29 cellular contexts compared by ENCODE assay signal in genomic region chr16:74558873-74559272, GRCh38. TPM values are rescaled to one million over a fixed set of nuclear protein-coding genes. Genes with fewer than 3 reads are reported as not detected.
DNase-seq lines count a peak whose midpoint lies in the region; ATAC-seq and TF ChIP-seq lines count a peak whose summit lies in the region.
"Had no signal": no experiment of that assay in that cellular context is flagged by ENCODE, and none has a peak within 500 bp of the region (broad histone marks: within the 10 kb centered on the region; RNA-seq: fewer than 3 reads in every experiment).

No MANE protein-coding gene starts in this region.

- no peak for TF ChIP-seq EP300 in sigmoid colon (IDR thresholded peaks at IDR 0.05)

- TF ChIP-seq POLR2A in sigmoid colon (IDR thresholded peaks at IDR 0.05): no peak

- H3K27me3 ChIP-seq in sigmoid colon: no peaks in the 10 kb centered on the region
- H3K27me3 ChIP-seq: BLaER1 treated with 17β-estradiol and CSF1 and Interleukin-3, amounts not matched to agents 10 nM and 100 nM; gastroesophageal sphincter; MG63 had no signal

- no peaks in the 10 kb centered on the region for H3K9me3 Mint-ChIP-seq in activated naive CD4-positive, alpha-beta T cell treated with anti-CD3 and anti-CD28 coated beads, Interleukin-2, amount 50 U/mL, for 24 hours
- no peaks in the 10 kb centered on the region for H3K9me3 Mint-ChIP-seq in T-cell
- H3K9me3 Mint-ChIP-seq in stimulated activated effector memory CD8-positive, alpha-beta T cell treated with anti-CD3 and anti-CD28 coated beads, Interleukin-12 subunit alpha, Interleukin-12 subunit beta, amount 100 ng/mL, for 72 hours: no peaks in the 10 kb centered on the region
- H3K9me3 Mint-ChIP-seq: memory B cell had no signal

- WGBS in sigmoid colon, 2 donors: 64 to 73% methylated on average over 4 of the region's 4 CpGs

- TF ChIP-seq CTCF in epithelial cell of esophagus (IDR thresholded peaks at IDR 0.05; ENCODE audit: insufficient read depth, low read depth, low read length, missing control alignments) (no peak), sigmoid colon (IDR thresholded peaks at IDR 0.05) (no peak)

- H3K36me3 Mint-ChIP-seq in activated naive CD4-positive, alpha-beta T cell treated with anti-CD3 and anti-CD28 coated beads, Interleukin-2, amount 50 U/mL, for 24 hours: peaks cover 4% of the 10 kb centered on the region
- H3K36me3 Mint-ChIP-seq in T-cell: no peaks in the 10 kb centered on the region
- H3K36me3 Mint-ChIP-seq in stimulated activated effector memory CD8-positive, alpha-beta T cell treated with anti-CD3 and anti-CD28 coated beads, Interleukin-12 subunit alpha, Interleukin-12 subunit beta, amount 100 ng/mL, for 72 hours: peaks cover 7% of the 10 kb centered on the region

- CTCF ChIA-PET in T-cell (lab: Charles Lee): no interaction called here

- no peak for DNase-seq in activated naive CD4-positive, alpha-beta T cell treated with Interleukin-2 at 50 U/mL for 16 hours
- DNase-seq in T-cell: no peak
- peak; percentile 30 for DNase-seq in epithelial cell of esophagus (ENCODE audit: low read depth)
- DNase-seq in stimulated activated effector memory CD8-positive, alpha-beta T cell treated with anti-CD3 and anti-CD28 coated beads, Interleukin-12 subunit alpha, Interleukin-12 subunit beta, amount 100 ng/mL, for 72 hours (ENCODE audit: low spot score in 2 of 2): no peak
- DNase-seq in sigmoid colon: no peak
- no peak for DNase-seq in activated gamma-delta T cell treated with Interleukin-2 at 50 U/mL for 16 hours
- DNase-seq: activated CD8-positive, alpha-beta memory T cell treated with anti-CD3 and anti-CD28 coated beads, Interleukin-2, amount 50 U/mL, for 48 hours; activated gamma-delta T cell; amygdala; hippocampal formation; MG63; NCI-H1417; NCI-H2107; NCI-H446 treated with DMSO at 0.1 percent for 48 hours; NCI-H82; nucleus accumbens; RPMI8226; SK-N-SH; stimulated activated CD4-positive, alpha-beta T cell treated with anti-CD3 and anti-CD28 coated beads, Interleukin-4, amount 100 ng/mL, for 4 hours; stimulated activated naive CD4-positive, alpha-beta T cell; T-helper 9 cell; WERI-Rb-1 had no signal

- no peaks in the 10 kb centered on the region for H3K36me3 ChIP-seq in sigmoid colon
- H3K36me3 ChIP-seq: gastroesophageal sphincter, MG63, prostate gland, WERI-Rb-1 had no signal

- peaks cover 0 to 18% (median 7%) of the 10 kb centered on the region in 4 donors for H3K4me1 ChIP-seq in sigmoid colon
- H3K4me1 ChIP-seq: prostate gland had no signal

- H3K4me3 ChIP-seq in epithelial cell of esophagus (ENCODE audit: low read length) (no peak overlapping the region), sigmoid colon (no peak overlapping the region)
- H3K4me3 ChIP-seq: BLaER1 treated with 17β-estradiol and CSF1 and Interleukin-3, amounts not matched to agents 10 nM and 100 nM; gastroesophageal sphincter; K562; MG63; prostate gland had no signal

- H3K27ac Mint-ChIP-seq in activated naive CD4-positive, alpha-beta T cell treated with anti-CD3 and anti-CD28 coated beads, Interleukin-2, amount 50 U/mL, for 24 hours: peak overlapping the region; percentile 41
- peak overlapping the region; percentile 73 to 77 for H3K27ac Mint-ChIP-seq in T-cell
- peak overlapping the region; percentile 29 for H3K27ac Mint-ChIP-seq in stimulated activated effector memory CD8-positive, alpha-beta T cell treated with anti-CD3 and anti-CD28 coated beads, Interleukin-12 subunit alpha, Interleukin-12 subunit beta, amount 100 ng/mL, for 72 hours
- H3K27ac Mint-ChIP-seq: memory B cell had no signal

- ATAC-seq in T-cell (replicated peaks in 1 of 4) (no peak), HG03095 (IDR thresholded peaks at IDR 0.05; ENCODE audit: unreplicated experiment) (no peak)
- ATAC-seq in stimulated activated effector memory CD8-positive, alpha-beta T cell treated with anti-CD3 and anti-CD28 coated beads, Interleukin-12 subunit alpha, Interleukin-12 subunit beta, amount 100 ng/mL, for 72 hours: no peak
- ATAC-seq: gastroesophageal sphincter, K562 had no signal

- POLR2A ChIA-PET in T-cell (lab: Charles Lee): interaction anchor here in 1 of 2 donors (0.6 kb wide), 1 partner anchor 601 kb away, joined by 6 read pairs; no protein-coding TSS in a partner anchor

- H3K9me3 ChIP-seq in sigmoid colon: no peaks in the 10 kb centered on the region
- H3K9me3 ChIP-seq: gastroesophageal sphincter, MG63, prostate gland, SK-N-SH had no signal

- intact Hi-C loops in sigmoid colon (cut with DNase I): no loop called here

- no peak overlapping the region for H3K27ac ChIP-seq in sigmoid colon
- H3K27ac ChIP-seq: gastroesophageal sphincter, prostate gland, WERI-Rb-1 had no signal

- H3K4me1 Mint-ChIP-seq in activated naive CD4-positive, alpha-beta T cell treated with anti-CD3 and anti-CD28 coated beads, Interleukin-2, amount 50 U/mL, for 24 hours: peaks cover 74% of the 10 kb centered on the region
- peaks cover 55 to 71% (median 65%) of the 10 kb centered on the region in 3 donors for H3K4me1 Mint-ChIP-seq in T-cell
- peaks cover 42% of the 10 kb centered on the region for H3K4me1 Mint-ChIP-seq in stimulated activated effector memory CD8-positive, alpha-beta T cell treated with anti-CD3 and anti-CD28 coated beads, Interleukin-12 subunit alpha, Interleukin-12 subunit beta, amount 100 ng/mL, for 72 hours

- no peak overlapping the region for H3K4me3 Mint-ChIP-seq in activated naive CD4-positive, alpha-beta T cell treated with anti-CD3 and anti-CD28 coated beads, Interleukin-2, amount 50 U/mL, for 24 hours
- peak overlapping the region in 1 of 3 donors; percentile 8 for H3K4me3 Mint-ChIP-seq in T-cell
- H3K4me3 Mint-ChIP-seq in stimulated activated effector memory CD8-positive, alpha-beta T cell treated with anti-CD3 and anti-CD28 coated beads, Interleukin-12 subunit alpha, Interleukin-12 subunit beta, amount 100 ng/mL, for 72 hours: no peak overlapping the region
- H3K4me3 Mint-ChIP-seq: memory B cell had no signal

- no peaks in the 10 kb centered on the region for H3K27me3 Mint-ChIP-seq in activated naive CD4-positive, alpha-beta T cell treated with anti-CD3 and anti-CD28 coated beads, Interleukin-2, amount 50 U/mL, for 24 hours
- no peaks in the 10 kb centered on the region for H3K27me3 Mint-ChIP-seq in T-cell
- H3K27me3 Mint-ChIP-seq: memory B cell had no signal

RNA-seq across cellular contexts. Expression of gene GLG1, which starts 48.0 kb away (rescaled TPM):
- total RNA-seq in T-cell: 100 to 1,000 TPM; 159 to 216 (median 167) TPM
- total RNA-seq in sigmoid colon: 100 to 1,000 TPM in 2 of 4 donors, 10 to 100 TPM in 2; 78.7 to 138 (median 98.3) TPM
- polyA plus RNA-seq in sigmoid colon: 10 to 100 TPM in 1 of 3 donors, 1 to 10 TPM in 2; 4.2 to 59.2 (median 9.2) TPM
